Comparison of ENCODE assay signal across 8 cellular contexts in genomic region chr12:98594050-98594853, GRCh38. TPM values are rescaled to one million over a fixed set of nuclear protein-coding genes. Genes with fewer than 3 reads are reported as not detected.
DNase-seq lines count a peak whose midpoint lies in the region; ATAC-seq, FAIRE-seq and TF ChIP-seq lines count a peak whose summit lies in the region.

No MANE protein-coding gene starts in this region.

- no peak for FAIRE-seq in urothelium cell line (lab: Jason Lieb, UNC)

- H3K27ac ChIP-seq in neutrophil: peak overlapping the region; percentile 95

- CTCF ChIA-PET in activated CD4-positive, alpha-beta memory T cell treated with anti-CD3 and anti-CD28 coated beads for 36 hours (lab: Charles Lee): interaction anchor here (0.6 to 5.1 kb wide), 7 partner anchors 11 to 385 kb away, joined by 3 to 42 read pairs (median 5); no protein-coding TSS in a partner anchor

- peak; percentile 37 for DNase-seq in activated CD4-positive, alpha-beta T cell treated with anti-CD3 and anti-CD28 coated beads for 48 hours
- no peak for DNase-seq in activated CD4-positive, alpha-beta T cell treated with anti-CD3 and anti-CD28 coated beads for 1 hour
- DNase-seq in HT-29 (ENCODE audit: low spot score): peak; percentile 25
- no peak for DNase-seq in activated CD4-positive, alpha-beta memory T cell treated with anti-CD3 and anti-CD28 coated beads for 36 hours
- DNase-seq in foreskin fibroblast: peak in 1 of 2 donors; percentile 57
- no peak for DNase-seq in urothelium cell line (ENCODE audit: low spot score)

- POLR2A ChIA-PET in activated CD4-positive, alpha-beta memory T cell treated with anti-CD3 and anti-CD28 coated beads for 36 hours (lab: Charles Lee): interaction anchor here (0.6 to 5.5 kb wide), 15 partner anchors 9 to 148 kb away, joined by 3 to 40 read pairs (median 4); partner anchors contain the start of genes APAF1, IKBIP and TMPO

- H3K4me3 ChIP-seq in foreskin fibroblast (ENCODE audit: low read depth in 1 of 2, low read length in 2 of 2): peak overlapping the region; percentile 80 to 97
- H3K4me3 ChIP-seq in neutrophil (ENCODE audit: low read depth in 1 of 2, low read length in 1 of 2): peak overlapping the region; percentile 80 to 95

- no peak for ATAC-seq in GM19452 (IDR thresholded peaks at IDR 0.05; ENCODE audit: unreplicated experiment)

- H3K27ac Mint-ChIP-seq in activated CD4-positive, alpha-beta memory T cell treated with anti-CD3 and anti-CD28 coated beads for 36 hours: peak overlapping the region; percentile 97

- H3K27me3 ChIP-seq in neutrophil: no peaks in the 10 kb centered on the region

- intact Hi-C loops in activated CD4-positive, alpha-beta memory T cell treated with anti-CD3 and anti-CD28 coated beads for 36 hours (cut with micrococcal nuclease): loop anchor here (2.0 to 5.0 kb wide), 2 partner anchors 47 to 1545 kb away; no protein-coding TSS in a partner anchor

- peaks cover 39% of the 10 kb centered on the region for H3K36me3 Mint-ChIP-seq in activated CD4-positive, alpha-beta memory T cell treated with anti-CD3 and anti-CD28 coated beads for 36 hours

- TF ChIP-seq CTCF in foreskin fibroblast (IDR thresholded peaks at IDR 0.05; ENCODE audit: low read depth, low read length) (no peak), neutrophil (IDR thresholded peaks at IDR 0.05) (no peak)

- peak overlapping the region; percentile 91 for H3K4me3 Mint-ChIP-seq in activated CD4-positive, alpha-beta memory T cell treated with anti-CD3 and anti-CD28 coated beads for 36 hours

- H3K36me3 ChIP-seq in neutrophil: peaks cover 36% of the 10 kb centered on the region

- H3K4me1 ChIP-seq in neutrophil (ENCODE audit: control insufficient read depth in 1 of 2, insufficient read depth in 1 of 2, low read depth in 1 of 2, low read length in 1 of 2): peaks cover 22 to 25% of the 10 kb centered on the region in 2 experiments

- H3K27me3 Mint-ChIP-seq in activated CD4-positive, alpha-beta memory T cell treated with anti-CD3 and anti-CD28 coated beads for 36 hours: no peaks in the 10 kb centered on the region

- peaks cover 29% of the 10 kb centered on the region for H3K4me1 Mint-ChIP-seq in activated CD4-positive, alpha-beta memory T cell treated with anti-CD3 and anti-CD28 coated beads for 36 hours (ENCODE audit: low read depth)

- H3K9me3 ChIP-seq in neutrophil: no peaks in the 10 kb centered on the region

- H3K9me3 Mint-ChIP-seq in activated CD4-positive, alpha-beta memory T cell treated with anti-CD3 and anti-CD28 coated beads for 36 hours: no peaks in the 10 kb centered on the region

RNA-seq across cellular contexts. Expression of gene SLC25A3, which starts 0.8 kb away (rescaled TPM):
- total RNA-seq in HT-29 (2014; rRNA removed; shearing (Covaris generic)): 575 and 586 TPM in 2 replicates
- total RNA-seq in activated CD4-positive, alpha-beta memory T cell treated with anti-CD3 and anti-CD28 coated beads for 36 hours: 100 to 1,000 TPM; 584 to 620 TPM

RNA-seq across cellular contexts. Expression of gene IKBIP, which starts 50.3 kb away (rescaled TPM):
- 2.5 and 3.5 TPM in 2 replicates for total RNA-seq in HT-29 (2014; rRNA removed; shearing (Covaris generic))
- 10 to 100 TPM; 24.9 to 26.2 TPM for total RNA-seq in activated CD4-positive, alpha-beta memory T cell treated with anti-CD3 and anti-CD28 coated beads for 36 hours

RNA-seq across cellular contexts. Expression of gene APAF1, which starts 50.8 kb away (rescaled TPM):
- 6.5 and 7.9 TPM in 2 replicates for total RNA-seq in HT-29 (2014; rRNA removed; shearing (Covaris generic))
- total RNA-seq in activated CD4-positive, alpha-beta memory T cell treated with anti-CD3 and anti-CD28 coated beads for 36 hours: 10 to 100 TPM; 19.6 to 20.8 TPM

Comparison
In these comparisons a context has a peak if more than half of its experiments do, and no peak if none do; other contexts are left out.
1. DNase-seq: peak in activated CD4-positive, alpha-beta T cell treated with anti-CD3 and anti-CD28 coated beads for 48 hours (single experiment) and HT-29 (single experiment); none in activated CD4-positive, alpha-beta T cell treated with anti-CD3 and anti-CD28 coated beads for 1 hour (single experiment), activated CD4-positive, alpha-beta memory T cell treated with anti-CD3 and anti-CD28 coated beads for 36 hours (single experiment) and urothelium cell line (single experiment).